Comparison of ENCODE assay signal across 10 cellular contexts in the genomic region with DNA sequence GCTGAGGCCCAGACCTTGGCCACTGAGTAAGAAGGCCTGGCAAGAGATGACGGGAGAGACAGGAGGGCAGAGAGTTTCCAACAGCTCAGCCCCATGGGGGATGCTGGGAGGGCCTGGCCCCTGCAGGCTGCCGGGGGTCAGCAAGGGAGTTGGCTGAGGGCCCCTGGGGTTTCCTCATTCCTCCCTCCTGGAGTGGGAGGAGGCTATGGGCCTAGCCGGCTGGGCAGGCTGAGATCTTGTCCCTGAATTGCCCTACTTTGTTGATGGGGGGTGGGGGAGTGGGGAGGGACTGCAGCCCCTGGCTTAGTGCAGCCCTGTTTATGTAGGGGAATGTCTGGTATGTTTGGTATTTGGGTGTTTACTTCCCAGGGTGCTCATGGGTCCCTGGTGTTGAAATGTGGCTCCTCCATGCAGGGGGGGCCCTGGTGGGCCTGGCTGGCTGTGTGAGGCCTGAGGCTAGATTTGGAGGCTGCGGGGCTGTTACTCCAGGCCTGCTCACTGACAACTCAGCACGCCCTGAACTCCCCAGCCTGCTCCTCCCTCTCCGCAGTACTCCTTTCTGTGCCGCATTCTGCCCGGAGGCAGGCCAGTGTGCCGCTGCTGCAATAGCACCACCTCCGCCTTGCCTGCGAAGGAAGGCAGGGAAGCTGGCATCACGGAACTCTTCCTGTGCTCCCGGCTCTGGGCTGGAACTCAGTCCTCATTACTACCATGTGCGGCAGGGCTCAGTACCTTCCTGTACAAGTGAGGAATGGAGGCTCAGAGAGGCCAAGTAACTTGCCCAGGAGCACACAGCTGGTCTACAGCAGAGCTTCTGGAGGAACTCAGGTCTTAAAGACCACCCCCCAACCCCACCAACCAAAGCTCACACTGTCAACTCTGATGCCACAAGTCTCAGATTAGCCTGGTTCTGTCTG. TPM values are rescaled to one million over a fixed set of nuclear protein-coding genes. Genes with fewer than 3 reads are reported as not detected.
A peak's percentile ranks its signal among the peaks of the same experiment; 100 is the strongest.
DNase-seq lines count a peak whose midpoint lies in the region; ATAC-seq lines count a peak whose summit lies in the region.
"Had no signal": no experiment of that assay in that cellular context is flagged by ENCODE, and none has a peak within 500 bp of the region (broad histone marks: within the 10 kb centered on the region; RNA-seq: fewer than 3 reads in every experiment).

No MANE protein-coding gene starts in this region.

- whole genome bisulfite sequencing in ectodermal cell, 2 experiments, result 8 to 9% methylated on average over 14 of the region's 14 CpGs
- 21% methylated on average over 14 of the region's 14 CpGs for WGBS in urinary bladder

- ATAC-seq in GM21423 (IDR thresholded peaks at IDR 0.05; ENCODE audit: unreplicated experiment), result no peak

- DNase-seq in SIG-M5 treated with dmso at 0.1 percent for 504 hours (lab: John Stamatoyannopoulos, UW; ENCODE audit: unreplicated experiment) (peak; percentile 60), SIG-M5 (lab: John Stamatoyannopoulos, UW) (no peak), medulla oblongata (ENCODE audit: extremely low spot score) (peak; percentile 58), NCI-H128 (lab: John Stamatoyannopoulos, UW; ENCODE audit: unreplicated experiment) (no peak), UCSD-AML1 (lab: John Stamatoyannopoulos, UW; ENCODE audit: unreplicated experiment) (no peak)
- DNase-seq: NCI-H526 treated with DMSO at 0.1 percent for 48 hours had no signal

- H3K27ac ChIP-seq in ectodermal cell (ENCODE audit: insufficient read depth, low read depth, low read length, poor library complexity, severe bottlenecking) (peak overlapping the region; percentile 97), urinary bladder (ENCODE audit: low read depth) (peak overlapping the region; percentile 52)
- H3K27ac ChIP-seq: 22Rv1 had no signal

- H3K4me1 ChIP-seq in ectodermal cell (ENCODE audit: control insufficient read depth, insufficient read depth, low read length) (peaks cover 70% of the 10 kb centered on the region), urinary bladder (ENCODE audit: insufficient read depth) (no peaks in the 10 kb centered on the region)

- H3K36me3 ChIP-seq in ectodermal cell (ENCODE audit: control insufficient read depth, insufficient read depth, low read length), result no peaks in the 10 kb centered on the region
- H3K36me3 ChIP-seq in urinary bladder (ENCODE audit: insufficient read depth), result no peaks in the 10 kb centered on the region

- no peaks in the 10 kb centered on the region for H3K9me3 ChIP-seq in ectodermal cell (ENCODE audit: control insufficient read depth, low read length)

- no peak overlapping the region for H3K4me3 ChIP-seq in ectodermal cell (ENCODE audit: insufficient read depth, low read depth, low read length)
- H3K4me3 ChIP-seq in urinary bladder (ENCODE audit: low read depth, low read length), result no peak overlapping the region

- H3K27me3 ChIP-seq in ectodermal cell (ENCODE audit: control insufficient read depth, insufficient read depth, low read length, poor library complexity, severe bottlenecking), result no peaks in the 10 kb centered on the region

RNA-seq across cellular contexts. Expression of gene JDP2, which starts 25.3 kb away (rescaled TPM):
- 13.6 TPM for polyA plus RNA-seq in ectodermal cell (2013, experiment 1 of 4)
- polyA plus RNA-seq in ectodermal cell (2013, experiment 2 of 4), result 15.3 TPM
- 12.4 TPM for polyA plus RNA-seq in ectodermal cell (2013, experiment 3 of 4)
- polyA plus RNA-seq in ectodermal cell (2013, experiment 4 of 4), result 14.4 TPM
- total RNA-seq in urinary bladder, result 24.6 TPM
- polyA plus RNA-seq in urinary bladder, result 39.3 TPM

Comparison
In these comparisons a context has a peak if more than half of its experiments do, and no peak if none do; other contexts are left out.
1. DNase-seq: peak in SIG-M5 treated with dmso at 0.1 percent for 504 hours (single experiment) and medulla oblongata (single experiment); none in SIG-M5 (single experiment), NCI-H128 (single experiment) and UCSD-AML1 (single experiment).